In genomic region chr19:16614941-16615340, GRCh38 we compare ENCODE assay signal across 14 cellular contexts. TPM values are rescaled to one million over a fixed set of nuclear protein-coding genes. Genes with fewer than 3 reads are reported as not detected.
DNase-seq lines count a peak whose midpoint lies in the region; ATAC-seq, FAIRE-seq and TF ChIP-seq lines count a peak whose summit lies in the region.
"Had no signal": no experiment of that assay in that cellular context is flagged by ENCODE, and none has a peak within 500 bp of the region (broad histone marks: within the 10 kb centered on the region; RNA-seq: fewer than 3 reads in every experiment).

No MANE protein-coding gene starts in this region.

- H3K23ac ChIP-seq in H9 (ENCODE audit: insufficient read length, low read depth, low read length), result no peak overlapping the region

- no peak overlapping the region for H3K4me3 ChIP-seq in GM12878
- H3K4me3 ChIP-seq: esophagus muscularis mucosa, lung, spleen, thoracic aorta had no signal

- H3K9me3 Mint-ChIP-seq in T-helper 1 cell treated with Interleukin-12 subunit alpha and Interleukin-12 subunit beta and Interleukin-4 antibody, amounts not matched to agents 30 μg/mL and 1 μg/mL, for 36 hours, result no peaks in the 10 kb centered on the region
- H3K9me3 Mint-ChIP-seq in H9 (no peaks in the 10 kb centered on the region), natural killer cell (no peaks in the 10 kb centered on the region)

- no peak overlapping the region for H2BK20ac ChIP-seq in H9 (ENCODE audit: low read depth, low read length, poor library complexity, severe bottlenecking)

- H2AFZ ChIP-seq in H9 (ENCODE audit: low read length) (no peak overlapping the region), GM12878 (ENCODE audit: control insufficient read depth, low read depth, low read length) (no peak overlapping the region)

- DNase-seq in T-helper 1 cell (no peak), H9 (no peak), GM12878 (ENCODE audit: low read depth, low spot score) (no peak), natural killer cell (no peak), GM13977 (ENCODE audit: low spot score) (no peak)
- DNase-seq in activated effector memory CD4-positive, alpha-beta T cell treated with Interleukin-2 at 50 U/mL for 16 hours, result no peak
- DNase-seq: 8988T, NCI-H1048, spleen had no signal

- H2BK15ac ChIP-seq in H9 (ENCODE audit: low read depth, low read length), result no peak overlapping the region

- H3K4ac ChIP-seq in H9 (ENCODE audit: low read depth, low read length), result no peak overlapping the region

- in situ Hi-C loops in GM12878 (cut with MboI) (no loop called here), GM13977 (cut with MboI; ENCODE audit: low pct_unique_long_range_greater_than_20kb, low sequenced_read_pairs, unreplicated experiment) (no loop called here)

- H3K4me1 ChIP-seq in H9 (ENCODE audit: insufficient read depth, low read length) (peaks cover 3% of the 10 kb centered on the region; the same call in 1 of the 2 replicates), GM12878 (ENCODE audit: control insufficient read depth, insufficient read depth, low read length) (peaks cover 49% of the 10 kb centered on the region)

- TF ChIP-seq EP300 in GM12878 (IDR thresholded peaks at IDR 0.05; ENCODE audit: borderline replicate concordance in 1 of 2, control insufficient read depth in 1 of 2, low read depth in 2 of 2, low read length in 2 of 2), result no peak

- H3K14ac ChIP-seq in H9 (ENCODE audit: insufficient read depth, low read length), result no peak overlapping the region

- SMC1A ChIA-PET in GM12878 (lab: Charles Lee; ENCODE audit: uncharacterized antibody, unreplicated experiment), result interaction anchor here (1.0 to 4.5 kb wide), 2 partner anchors 10 to 27 kb away, joined by 3 to 26 read pairs; no protein-coding TSS in a partner anchor

- ATAC-seq in GM12878 (no peak), natural killer cell (no peak), GM18517 (IDR thresholded peaks at IDR 0.05; ENCODE audit: unreplicated experiment) (no peak)

- no peak overlapping the region for H4K8ac ChIP-seq in H9 (replicated peaks; ENCODE audit: insufficient read length, low read depth, low read length)

- no peak overlapping the region for H4K91ac ChIP-seq in H9 (ENCODE audit: insufficient read length, low read depth, low read length)

- TF ChIP-seq POLR2A in GM12878 (IDR thresholded peaks at IDR 0.05; ENCODE audit: low read depth, low read length), result no peak

- no peak overlapping the region for H2BK120ac ChIP-seq in H9 (ENCODE audit: low read depth, low read length, poor library complexity, severe bottlenecking)

- H3K79me2 ChIP-seq in H9 (ENCODE audit: insufficient read depth, low read length) (peaks cover 53% of the 10 kb centered on the region; the same call in 1 of the 2 replicates), GM12878 (ENCODE audit: control insufficient read depth, insufficient read depth, low read length) (peaks cover 95% of the 10 kb centered on the region)

- H4K20me1 ChIP-seq in H9 (ENCODE audit: control insufficient read depth, insufficient read depth, insufficient read length) (no peaks in the 10 kb centered on the region), GM12878 (ENCODE audit: control insufficient read depth, insufficient read depth) (peaks cover 11% of the 10 kb centered on the region; the same call in 1 of the 2 replicates)

- no peak overlapping the region for H3T11ph ChIP-seq in H9 (ENCODE audit: low read length)

- H3K27ac ChIP-seq in H9 (ENCODE audit: insufficient read length, low read depth, low read length) (no peak overlapping the region), GM12878 (ENCODE audit: control insufficient read depth, insufficient read depth) (no peak overlapping the region)
- H3K27ac ChIP-seq: esophagus muscularis mucosa, thoracic aorta had no signal

- H3K56ac ChIP-seq in H9 (ENCODE audit: insufficient read length, low read depth, low read length), result no peak overlapping the region

- FAIRE-seq in GM12878 (lab: Jason Lieb, UNC), result no peak

- CTCF ChIA-PET in GM12878 (lab: Yijun Ruan, JAX), result interaction anchor here (2.4 kb wide), 1 partner anchor 10 kb away, joined by 5 read pairs; no protein-coding TSS in a partner anchor

- H2BK12ac ChIP-seq in H9 (ENCODE audit: insufficient read length, low read depth, low read length), result no peak overlapping the region

- intact Hi-C loops in GM12878 (cut with micrococcal nuclease; ENCODE audit: unreplicated experiment) (no loop called here), natural killer cell (cut with micrococcal nuclease) (no loop called here)

- H3K4me3 Mint-ChIP-seq in T-helper 1 cell treated with Interleukin-12 subunit alpha and Interleukin-12 subunit beta and Interleukin-4 antibody, amounts not matched to agents 30 μg/mL and 1 μg/mL, for 36 hours, result peak overlapping the region; percentile 38
- H3K4me3 Mint-ChIP-seq in H9, result no peak overlapping the region; a peak in 1 of 5 replicates
- H3K4me3 Mint-ChIP-seq in natural killer cell, result peak overlapping the region; percentile 58

- H3K4me2 ChIP-seq in H9 (ENCODE audit: insufficient read depth, insufficient read length, low read length) (no peak overlapping the region), GM12878 (ENCODE audit: control insufficient read depth, insufficient read depth) (0 out of 2 replicates have a peak overlapping the region, but pooled peaks have one; percentile 27)

- peak overlapping the region; percentile 62 for H3K27ac Mint-ChIP-seq in T-helper 1 cell treated with Interleukin-12 subunit alpha and Interleukin-12 subunit beta and Interleukin-4 antibody, amounts not matched to agents 30 μg/mL and 1 μg/mL, for 36 hours
- H3K27ac Mint-ChIP-seq in H9 (peak overlapping the region in 2 of 3 experiments; percentile 44 to 84; a peak in 4 of 7 replicates), natural killer cell (peak overlapping the region; percentile 34 to 68)

- RAD21 ChIA-PET in GM12878 (lab: Charles Lee; ENCODE audit: unreplicated experiment), result interaction anchor here (0.6 kb wide), 1 partner anchor 27 kb away, joined by 3 read pairs; no protein-coding TSS in a partner anchor

- WGBS in H9 (ENCODE audit: extremely low coverage, insufficient read length, low lambda C conversion rate), result no CpG with 5 or more reads among the region's 2 CpGs
- 75% methylated on average over 2 of the region's 2 CpGs for WGBS in GM12878 (ENCODE audit: insufficient coverage, insufficient replicate concordance, low lambda C conversion rate, missing lambda C conversion rate)

- peak overlapping the region; percentile 29 for H3K9ac ChIP-seq in H9 (ENCODE audit: extremely low read depth, insufficient read length, low read length)
- no peak overlapping the region for H3K9ac ChIP-seq in GM12878 (ENCODE audit: control insufficient read depth, insufficient read depth, low read length)

- no peak for TF ChIP-seq RAD21 in GM12878 (IDR thresholded peaks at IDR 0.05; ENCODE audit: insufficient read depth, low read depth, low read length)

- H3K18ac ChIP-seq in H9 (ENCODE audit: insufficient read length, low read depth, low read length), result no peak overlapping the region

- no TSS peak for BruUV-seq in GM12878 (replicated peaks; lab: Mats Ljungman, UMichigan)

- no peak overlapping the region for H2BK5ac ChIP-seq in H9 (ENCODE audit: insufficient read length, low read length)

- no peaks in the 10 kb centered on the region for H3K36me3 Mint-ChIP-seq in T-helper 1 cell treated with Interleukin-12 subunit alpha and Interleukin-12 subunit beta and Interleukin-4 antibody, amounts not matched to agents 30 μg/mL and 1 μg/mL, for 36 hours (ENCODE audit: low read depth)
- no peaks in the 10 kb centered on the region for H3K36me3 Mint-ChIP-seq in H9 (ENCODE audit: insufficient read depth in 1 of 3, low read depth in 3 of 3)
- no peaks in the 10 kb centered on the region for H3K36me3 Mint-ChIP-seq in natural killer cell

- TF ChIP-seq CTCF in H9 (conservative IDR thresholded peaks at IDR 0.05), result no peak
- no peak for TF ChIP-seq CTCF in GM12878 (IDR thresholded peaks at IDR 0.05 in 2 of 3, conservative IDR thresholded peaks at IDR 0.05 in 1 of 3; ENCODE audit: control insufficient read depth in 2 of 3, extremely low read depth in 1 of 3, insufficient read depth in 1 of 3, low read depth in 3 of 3, low read length in 3 of 3)
- TF ChIP-seq CTCF in natural killer cell (IDR thresholded peaks at IDR 0.05), result no peak
- no peak for TF ChIP-seq CTCF in GM13977 (IDR thresholded peaks at IDR 0.05; ENCODE audit: extremely low read depth, insufficient read depth, missing control alignments)

- peaks cover 0 to 3% of the 10 kb centered on the region in 2 experiments; a peak in 3 of 4 replicates for H3K36me3 ChIP-seq in GM12878 (ENCODE audit: control insufficient read depth in 2 of 2, insufficient read depth in 2 of 2, low read length in 1 of 2)
- H3K36me3 ChIP-seq: esophagus muscularis mucosa, spleen, thoracic aorta had no signal

- H3K79me1 ChIP-seq in H9 (ENCODE audit: insufficient read depth, low read depth, low read length, poor library complexity, severe bottlenecking), result peaks cover 19% of the 10 kb centered on the region

- no peaks in the 10 kb centered on the region for H3K27me3 ChIP-seq in H9 (ENCODE audit: insufficient read depth, low read length)
- no peaks in the 10 kb centered on the region for H3K27me3 ChIP-seq in GM12878 (replicated peaks in 1 of 2; ENCODE audit: control insufficient read depth in 2 of 2, insufficient read depth in 2 of 2, low read length in 1 of 2)
- H3K27me3 ChIP-seq: esophagus muscularis mucosa, spleen had no signal

- POLR2A ChIA-PET in GM12878 (lab: Charles Lee), result interaction anchor here (0.6 to 1.0 kb wide), 2 partner anchors 10 to 31 kb away, joined by 3 to 4 read pairs; no protein-coding TSS in a partner anchor

- H3K4me1 Mint-ChIP-seq in T-helper 1 cell treated with Interleukin-12 subunit alpha and Interleukin-12 subunit beta and Interleukin-4 antibody, amounts not matched to agents 30 μg/mL and 1 μg/mL, for 36 hours (ENCODE audit: low read depth), result peaks cover 46% of the 10 kb centered on the region
- H3K4me1 Mint-ChIP-seq in H9, result peaks cover 26 to 35% of the 10 kb centered on the region in 2 experiments
- H3K4me1 Mint-ChIP-seq in natural killer cell, result peaks cover 76 to 78% of the 10 kb centered on the region in 2 donors

- no peaks in the 10 kb centered on the region for H3K27me3 Mint-ChIP-seq in T-helper 1 cell treated with Interleukin-12 subunit alpha and Interleukin-12 subunit beta and Interleukin-4 antibody, amounts not matched to agents 30 μg/mL and 1 μg/mL, for 36 hours (ENCODE audit: low read depth)
- H3K27me3 Mint-ChIP-seq in H9 (ENCODE audit: low read depth) (no peaks in the 10 kb centered on the region; the same call in 1 of the 2 replicates), natural killer cell (ENCODE audit: low read depth in 2 of 2) (no peaks in the 10 kb centered on the region)

- H4K5ac ChIP-seq in H9 (ENCODE audit: insufficient read length, low read depth, low read length), result no peak overlapping the region

- H3K9me3 ChIP-seq in H9 (ENCODE audit: control insufficient read depth, low read depth, low read length) (no peaks in the 10 kb centered on the region), GM12878 (replicated peaks; ENCODE audit: control insufficient read depth, insufficient read depth, low read length) (no peaks in the 10 kb centered on the region)
- H3K9me3 ChIP-seq: esophagus muscularis mucosa, spleen, thoracic aorta had no signal

- H3K23me2 ChIP-seq in H9 (ENCODE audit: insufficient read length, low read depth, low read length, poor library complexity, severe bottlenecking), result no peaks in the 10 kb centered on the region

- no peak overlapping the region for H2AK5ac ChIP-seq in H9 (ENCODE audit: insufficient read length, low read length)

RNA-seq across cellular contexts. Expression of gene MED26, which starts 13.1 kb away (rescaled TPM):
- total RNA-seq in H9 (2021) (11.4 and 13.0 TPM in 2 replicates), GM12878 (2014; rRNA removed) (13.8 and 15.3 TPM in 2 replicates), GM12878 (2014; rRNA removed; fragmentation: Illumina TruSeq; extraction: Trizol) (7.2 and 8.6 TPM in 2 replicates), GM12878 (2021) (20.2 and 21.4 TPM in 2 replicates), natural killer cell (10 to 100 TPM; 34.7 to 47.5 (median 47.3) TPM)
- total RNA-seq in GM12878 (2013; cell fraction: nucleolus; rRNA removed), result 44.3 and 46.5 TPM in 2 replicates
- 3.3 TPM for polyA plus RNA-seq in GM12878 (2011; ENCODE audit: low read depth)
- polyA plus RNA-seq in GM12878 (2011; rRNA removed) (10.0 and 14.0 TPM in 2 replicates), GM12878 (2014; fragmentation: Illumina TruSeq; extraction: Trizol) (3.6 and 8.0 TPM in 2 replicates), GM12878 (2014; fragmentation: Nextera tagmentation; extraction: Ambion mirVana) (1 to 10 TPM; 1.1 to 2.2 TPM), GM12878 (2014; rRNA removed) (12.4 and 15.2 TPM in 2 replicates), GM12878 (2016; fragmentation: Nextera tagmentation; extraction: Ambion mirVana) (10 to 100 TPM in 1 of 2 experiments, 1 to 10 TPM in 1; 9.2 to 10.1 TPM)
- 14.4 and 19.2 TPM in 2 replicates for polyA plus RNA-seq in GM12878 (2011; cell fraction: cytosol; rRNA removed)
- 18.8 and 19.7 TPM in 2 replicates for polyA plus RNA-seq in GM12878 (2011; cell fraction: nucleus; rRNA removed)
- 7.8 and 10.8 TPM in 2 replicates for polyA plus RNA-seq in GM12878 (2012)
- 19.0 and 25.2 TPM in 2 replicates for polyA minus RNA-seq in GM12878 (2011; rRNA and poly(A)+ RNA removed)
- polyA minus RNA-seq in GM12878 (2011; cell fraction: cytosol; rRNA and poly(A)+ RNA removed), result 12.0 and 15.0 TPM in 2 replicates
- 21.2 and 41.1 TPM in 2 replicates for polyA minus RNA-seq in GM12878 (2011; cell fraction: nucleus; rRNA and poly(A)+ RNA removed)

RNA-seq across cellular contexts. Expression of gene SLC35E1, which starts 42.7 kb away (rescaled TPM):
- total RNA-seq in H9 (2021), result 34.0 and 35.8 TPM in 2 replicates
- 130 and 131 TPM in 2 replicates for total RNA-seq in GM12878 (2013; cell fraction: nucleolus; rRNA removed)
- 24.7 and 26.5 TPM in 2 replicates for total RNA-seq in GM12878 (2014; rRNA removed)
- total RNA-seq in GM12878 (2014; rRNA removed; fragmentation: Illumina TruSeq; extraction: Trizol), result 20.1 and 20.4 TPM in 2 replicates
- 30.9 and 33.7 TPM in 2 replicates for total RNA-seq in GM12878 (2021)
- polyA plus RNA-seq in GM12878 (2011; ENCODE audit: low read depth), result 23.4 TPM
- polyA plus RNA-seq in GM12878 (2011; rRNA removed), result 28.7 and 37.7 TPM in 2 replicates
- polyA plus RNA-seq in GM12878 (2011; cell fraction: cytosol; rRNA removed), result 42.7 and 47.6 TPM in 2 replicates
- 45.6 and 46.8 TPM in 2 replicates for polyA plus RNA-seq in GM12878 (2011; cell fraction: nucleus; rRNA removed)
- polyA plus RNA-seq in GM12878 (2012), result 32.1 and 35.8 TPM in 2 replicates
- polyA plus RNA-seq in GM12878 (2014; fragmentation: Illumina TruSeq; extraction: Trizol), result 20.5 and 23.8 TPM in 2 replicates
- 10 to 100 TPM; 11.3 to 15.1 TPM for polyA plus RNA-seq in GM12878 (2014; fragmentation: Nextera tagmentation; extraction: Ambion mirVana)
- polyA plus RNA-seq in GM12878 (2014; rRNA removed), result 19.6 and 26.7 TPM in 2 replicates
- 10 to 100 TPM; 12.6 to 20.0 TPM for polyA plus RNA-seq in GM12878 (2016; fragmentation: Nextera tagmentation; extraction: Ambion mirVana)
- 96.4 and 132 TPM in 2 replicates for polyA minus RNA-seq in GM12878 (2011; rRNA and poly(A)+ RNA removed)
- 29.0 and 31.5 TPM in 2 replicates for polyA minus RNA-seq in GM12878 (2011; cell fraction: cytosol; rRNA and poly(A)+ RNA removed)
- 27.3 and 43.1 TPM in 2 replicates for polyA minus RNA-seq in GM12878 (2011; cell fraction: nucleus; rRNA and poly(A)+ RNA removed)
- total RNA-seq in natural killer cell, result 10 to 100 TPM; 53.2 to 55.5 (median 54.2) TPM

RNA-seq across cellular contexts. Expression of gene SMIM7, which starts 45.0 kb away (rescaled TPM):
- total RNA-seq in H9 (2021) (74.2 and 77.6 TPM in 2 replicates), GM12878 (2014; rRNA removed) (49.9 and 51.3 TPM in 2 replicates), GM12878 (2014; rRNA removed; fragmentation: Illumina TruSeq; extraction: Trizol) (68.1 and 69.4 TPM in 2 replicates), GM12878 (2021) (44.6 and 45.7 TPM in 2 replicates), natural killer cell (10 to 100 TPM; 63.2 to 88.4 (median 76.0) TPM)
- 131 and 132 TPM in 2 replicates for total RNA-seq in GM12878 (2013; cell fraction: nucleolus; rRNA removed)
- 39.2 TPM for polyA plus RNA-seq in GM12878 (2011; ENCODE audit: low read depth)
- polyA plus RNA-seq in GM12878 (2011; rRNA removed) (88.8 and 96.7 TPM in 2 replicates), GM12878 (2014; fragmentation: Illumina TruSeq; extraction: Trizol) (71.7 and 99.7 TPM in 2 replicates), GM12878 (2014; fragmentation: Nextera tagmentation; extraction: Ambion mirVana) (100 to 1,000 TPM; 157 to 170 TPM), GM12878 (2014; rRNA removed) (60.0 and 66.0 TPM in 2 replicates), GM12878 (2016; fragmentation: Nextera tagmentation; extraction: Ambion mirVana) (10 to 100 TPM; 70.0 to 72.5 TPM)
- 73.5 and 81.4 TPM in 2 replicates for polyA plus RNA-seq in GM12878 (2011; cell fraction: cytosol; rRNA removed)
- 54.6 and 59.6 TPM in 2 replicates for polyA plus RNA-seq in GM12878 (2011; cell fraction: nucleus; rRNA removed)
- 48.8 and 52.3 TPM in 2 replicates for polyA plus RNA-seq in GM12878 (2012)
- 49.9 and 62.4 TPM in 2 replicates for polyA minus RNA-seq in GM12878 (2011; rRNA and poly(A)+ RNA removed)
- 15.6 and 20.6 TPM in 2 replicates for polyA minus RNA-seq in GM12878 (2011; cell fraction: cytosol; rRNA and poly(A)+ RNA removed)
- polyA minus RNA-seq in GM12878 (2011; cell fraction: nucleus; rRNA and poly(A)+ RNA removed), result 25.5 and 47.5 TPM in 2 replicates

RNA-seq across cellular contexts. Expression of gene TMEM38A, which starts 46.0 kb away (rescaled TPM):
- total RNA-seq in H9 (2021) (7.4 and 8.3 TPM in 2 replicates), GM12878 (2014; rRNA removed) (18.0 and 19.1 TPM in 2 replicates), GM12878 (2014; rRNA removed; fragmentation: Illumina TruSeq; extraction: Trizol) (11.9 TPM in 2 replicates), GM12878 (2021) (14.5 and 17.2 TPM in 2 replicates), natural killer cell (1 to 10 TPM in 1 of 3 donors, under 1 TPM in 2; 0.29 to 2.2 (median 0.89) TPM)
- total RNA-seq in GM12878 (2013; cell fraction: nucleolus; rRNA removed), result 32.5 and 33.0 TPM in 2 replicates
- 13.2 TPM for polyA plus RNA-seq in GM12878 (2011; ENCODE audit: low read depth)
- polyA plus RNA-seq in GM12878 (2011; rRNA removed) (9.8 and 12.7 TPM in 2 replicates), GM12878 (2014; fragmentation: Illumina TruSeq; extraction: Trizol) (11.5 and 12.4 TPM in 2 replicates), GM12878 (2014; fragmentation: Nextera tagmentation; extraction: Ambion mirVana) (1 to 10 TPM; 4.5 to 6.1 TPM), GM12878 (2014; rRNA removed) (17.9 and 20.4 TPM in 2 replicates), GM12878 (2016; fragmentation: Nextera tagmentation; extraction: Ambion mirVana) (10 to 100 TPM; 20.2 to 22.2 TPM)
- 14.7 and 19.0 TPM in 2 replicates for polyA plus RNA-seq in GM12878 (2011; cell fraction: cytosol; rRNA removed)
- polyA plus RNA-seq in GM12878 (2011; cell fraction: nucleus; rRNA removed), result 11.5 and 13.6 TPM in 2 replicates
- polyA plus RNA-seq in GM12878 (2012), result 18.4 and 20.6 TPM in 2 replicates
- polyA minus RNA-seq in GM12878 (2011; rRNA and poly(A)+ RNA removed), result 17.8 and 20.1 TPM in 2 replicates
- 4.4 and 5.7 TPM in 2 replicates for polyA minus RNA-seq in GM12878 (2011; cell fraction: cytosol; rRNA and poly(A)+ RNA removed)
- 5.9 and 6.3 TPM in 2 replicates for polyA minus RNA-seq in GM12878 (2011; cell fraction: nucleus; rRNA and poly(A)+ RNA removed)

Comparison
In these comparisons a context has a peak if more than half of its experiments do, and no peak if none do; other contexts are left out.
1. H3K4me3 Mint-ChIP-seq: peak in T-helper 1 cell treated with Interleukin-12 subunit alpha and Interleukin-12 subunit beta and Interleukin-4 antibody, amounts not matched to agents 30 μg/mL and 1 μg/mL, for 36 hours (single experiment) and natural killer cell (single experiment); none in H9 (0 of 2).
2. Peak in every context shown above with its lines, with median percentiles within 50 percentile points of each other: H3K27ac Mint-ChIP-seq.